ENCODE assay signal across 11 cellular contexts in genomic region chr3:133540896-133541674, GRCh38. TPM values are rescaled to one million over a fixed set of nuclear protein-coding genes. Genes with fewer than 3 reads are reported as not detected.
DNase-seq lines count a peak whose midpoint lies in the region; ATAC-seq and TF ChIP-seq lines count a peak whose summit lies in the region.
"Had no signal": no experiment of that assay in that cellular context is flagged by ENCODE, and none has a peak within 500 bp of the region (broad histone marks: within the 10 kb centered on the region; RNA-seq: fewer than 3 reads in every experiment).

No MANE protein-coding gene starts in this region.

- no peak for TF ChIP-seq CTCF in A673 (conservative IDR thresholded peaks at IDR 0.05; ENCODE audit: low read depth, low read length)
- TF ChIP-seq CTCF in MM.1S (IDR thresholded peaks at IDR 0.05; ENCODE audit: low read length), result no peak
- no peak for TF ChIP-seq CTCF in CD8-positive, alpha-beta T cell (IDR thresholded peaks at IDR 0.05)

- H3K4me1 ChIP-seq in A673 (ENCODE audit: insufficient read depth, low read length, poor library complexity, severe bottlenecking) (no peaks in the 10 kb centered on the region), MM.1S (ENCODE audit: low read length) (peaks cover 13% of the 10 kb centered on the region)
- H3K4me1 ChIP-seq in CD8-positive, alpha-beta T cell (ENCODE audit: insufficient read depth, low read length), result no peaks in the 10 kb centered on the region

- H3F3A ChIP-seq in MM.1S (ENCODE audit: insufficient read depth, low read length), result no peaks in the 10 kb centered on the region

- H3K4me2 ChIP-seq in MM.1S (ENCODE audit: low read depth, low read length), result peak overlapping the region; percentile 38

- no peaks in the 10 kb centered on the region for H3K9me2 ChIP-seq in MM.1S (replicated peaks; ENCODE audit: insufficient read depth, low read length)

- intact Hi-C loops in A673 (cut with micrococcal nuclease; ENCODE audit: unreplicated experiment), result no loop called here
- intact Hi-C loops in CD8-positive, alpha-beta T cell (cut with DNase I, micrococcal nuclease), result no loop called here

- no peak overlapping the region for H3K4me3 Mint-ChIP-seq in CD8-positive, alpha-beta T cell

- CTCF ChIA-PET in A673 (lab: Charles Lee), result no interaction called here
- CTCF ChIA-PET in CD8-positive, alpha-beta T cell (lab: Charles Lee), result no interaction called here

- peak overlapping the region; percentile 65 for H2AFZ ChIP-seq in MM.1S (ENCODE audit: low read length)

- peak; percentile 67 for ATAC-seq in GM21515 (IDR thresholded peaks at IDR 0.05; ENCODE audit: unreplicated experiment)
- ATAC-seq in esophagus mucosa, result peak; percentile 85
- ATAC-seq in CD8-positive, alpha-beta T cell, result no peak

- H3K79me2 ChIP-seq in MM.1S (ENCODE audit: low read length), result no peaks in the 10 kb centered on the region

- H3K27me3 Mint-ChIP-seq in CD8-positive, alpha-beta T cell (ENCODE audit: low read depth), result no peaks in the 10 kb centered on the region

- H3K4me1 Mint-ChIP-seq in CD8-positive, alpha-beta T cell (ENCODE audit: low read depth), result no peaks in the 10 kb centered on the region

- no peak overlapping the region for H3K27ac Mint-ChIP-seq in CD8-positive, alpha-beta T cell

- no peak overlapping the region for H3K9ac ChIP-seq in MM.1S (ENCODE audit: low read length)

- no peaks in the 10 kb centered on the region for H3K36me3 Mint-ChIP-seq in CD8-positive, alpha-beta T cell

- no peak overlapping the region for H3K27ac ChIP-seq in A673 (ENCODE audit: low read depth, low read length, poor library complexity, severe bottlenecking)
- peak overlapping the region; percentile 11; the same call in 1 of the 2 replicates for H3K27ac ChIP-seq in MM.1S (ENCODE audit: low read length)
- no peak overlapping the region for H3K27ac ChIP-seq in CD8-positive, alpha-beta T cell (ENCODE audit: low read depth, low read length)

- peak; percentile 18 for DNase-seq in A673 (ENCODE audit: low spot score)
- peak; percentile 50 for DNase-seq in MM.1S
- no peak for DNase-seq in C1 segment of cervical spinal cord (lab: John Stamatoyannopoulos, UW)
- DNase-seq in CD8-positive, alpha-beta T cell, result no peak
- DNase-seq in NCI-H526 treated with DMSO at 0.1 percent for 48 hours (lab: John Stamatoyannopoulos, UW), result no peak
- DNase-seq in activated T-cell treated with anti-CD3 and anti-CD28 coated beads for 4 hours, result no peak
- DNase-seq: amniotic stem cell, Caco-2, NCI-H2107 had no signal

- H3K9me3 ChIP-seq in A673 (ENCODE audit: low read depth, low read length, poor library complexity, severe bottlenecking) (no peaks in the 10 kb centered on the region), MM.1S (replicated peaks; ENCODE audit: insufficient read depth, low read length) (no peaks in the 10 kb centered on the region)
- H3K9me3 ChIP-seq in CD8-positive, alpha-beta T cell (ENCODE audit: low read length), result no peaks in the 10 kb centered on the region
- H3K9me3 ChIP-seq: Caco-2 had no signal

- no peaks in the 10 kb centered on the region for H3K27me3 ChIP-seq in A673 (replicated peaks; ENCODE audit: insufficient read depth, low read depth, low read length, poor library complexity)
- no peaks in the 10 kb centered on the region for H3K27me3 ChIP-seq in MM.1S (replicated peaks; ENCODE audit: insufficient read depth, low read length)
- no peaks in the 10 kb centered on the region for H3K27me3 ChIP-seq in CD8-positive, alpha-beta T cell (ENCODE audit: insufficient read depth, low read length)

- no peaks in the 10 kb centered on the region for H4K20me1 ChIP-seq in MM.1S (ENCODE audit: insufficient read depth, low read length)

- no TSS peak for BruUV-seq in A673 (replicated peaks; lab: Mats Ljungman, UMichigan)

- no peaks in the 10 kb centered on the region for H3K36me3 ChIP-seq in A673 (ENCODE audit: insufficient read depth, low read length, poor library complexity, severe bottlenecking)
- no peaks in the 10 kb centered on the region for H3K36me3 ChIP-seq in MM.1S (replicated peaks; ENCODE audit: insufficient read depth, low read length)
- no peaks in the 10 kb centered on the region for H3K36me3 ChIP-seq in CD8-positive, alpha-beta T cell (ENCODE audit: insufficient read depth, low read length)

- POLR2A ChIA-PET in A673 (lab: Charles Lee; ENCODE audit: low non-redundant PET), result interaction anchor here (0.7 kb wide), 1 partner anchor 41 kb away, joined by 3 read pairs; no protein-coding TSS in a partner anchor
- POLR2A ChIA-PET in CD8-positive, alpha-beta T cell (lab: Charles Lee), result no interaction called here

- no peak overlapping the region for H3K4me3 ChIP-seq in A673 (ENCODE audit: low read depth, low read length, poor library complexity, severe bottlenecking)
- H3K4me3 ChIP-seq in MM.1S (ENCODE audit: low read length), result no peak overlapping the region
- no peak overlapping the region for H3K4me3 ChIP-seq in CD8-positive, alpha-beta T cell (ENCODE audit: low read depth, low read length)

- H3K9me3 Mint-ChIP-seq in CD8-positive, alpha-beta T cell, result peaks cover 6% of the 10 kb centered on the region

RNA-seq across cellular contexts. Expression of gene CDV3, which starts 32.4 kb away (rescaled TPM):
- total RNA-seq in A673 (2021) (146 and 161 TPM in 2 replicates), esophagus mucosa (104 TPM)
- 100 to 1,000 TPM; 296 to 307 TPM for total RNA-seq in CD8-positive, alpha-beta T cell

Comparison
In these comparisons a context has a peak if more than half of its experiments do, and no peak if none do; other contexts are left out.
1. DNase-seq: peak in A673 (single experiment) and MM.1S (single experiment); none in C1 segment of cervical spinal cord (0 of 14), CD8-positive, alpha-beta T cell (0 of 7), NCI-H526 treated with DMSO at 0.1 percent for 48 hours (single experiment) and activated T-cell treated with anti-CD3 and anti-CD28 coated beads for 4 hours (single experiment).